8 cellular contexts compared by ENCODE assay signal in genomic region chr16:67349172-67349571, GRCh38. TPM values are rescaled to one million over a fixed set of nuclear protein-coding genes. Genes with fewer than 3 reads are reported as not detected.
DNase-seq lines count a peak whose midpoint lies in the region; ATAC-seq and TF ChIP-seq lines count a peak whose summit lies in the region.

No MANE protein-coding gene starts in this region.

- H3K4me3 Mint-ChIP-seq in neural crest cell = no peak overlapping the region

- no peak for ATAC-seq in HG02571 (IDR thresholded peaks at IDR 0.05; ENCODE audit: unreplicated experiment)

- H3K27ac Mint-ChIP-seq in neural crest cell (ENCODE audit: unreplicated experiment) = no peak overlapping the region

- H3K36me3 Mint-ChIP-seq in neural crest cell (ENCODE audit: low read depth) = no peaks in the 10 kb centered on the region

- no peaks in the 10 kb centered on the region for H3K9me3 Mint-ChIP-seq in neural crest cell

- no peaks in the 10 kb centered on the region for H3K4me1 Mint-ChIP-seq in neural crest cell

- H3K27me3 Mint-ChIP-seq in neural crest cell (ENCODE audit: low read depth) = peaks cover 9% of the 10 kb centered on the region

- TF ChIP-seq CTCF in neural crest cell (conservative IDR thresholded peaks at IDR 0.05) = peak; percentile 59

- DNase-seq in EH (ENCODE audit: low read depth) (peak; percentile 48), MV-4-11 (lab: John Stamatoyannopoulos, UW) (peak; percentile 16), astrocyte of the hippocampus (ENCODE audit: low read depth, low spot score) (peak; percentile 14), neural crest cell (ENCODE audit: low read depth, low spot score) (no peak), amniotic stem cell (lab: John Stamatoyannopoulos, UW) (no peak), germinal center (ENCODE audit: low spot score) (no peak)
- no peak for DNase-seq in activated CD4-positive, alpha-beta T cell treated with anti-CD3 and anti-CD28 coated beads for 4 hours

RNA-seq across cellular contexts. Expression of gene LRRC36, which starts 22.6 kb away (rescaled TPM):
- 0.21 TPM in 1 of 2 replicates, not detected in the other for total RNA-seq in neural crest cell

RNA-seq across cellular contexts. Expression of gene KCTD19, which starts 22.6 kb away (rescaled TPM):
- total RNA-seq in neural crest cell = 1.1 and 1.3 TPM in 2 replicates

RNA-seq across cellular contexts. Expression of gene TPPP3, which starts 44.1 kb away (rescaled TPM):
- total RNA-seq in neural crest cell = 3.4 and 4.7 TPM in 2 replicates

Comparison
In these comparisons a context has a peak if more than half of its experiments do, and no peak if none do; other contexts are left out.
1. DNase-seq: peak in EH (single experiment), MV-4-11 (single experiment) and astrocyte of the hippocampus (single experiment); none in neural crest cell (single experiment), activated CD4-positive, alpha-beta T cell treated with anti-CD3 and anti-CD28 coated beads for 4 hours (0 of 2), amniotic stem cell (single experiment) and germinal center (single experiment).